9 cellular contexts compared by ENCODE assay signal in the genomic region with DNA sequence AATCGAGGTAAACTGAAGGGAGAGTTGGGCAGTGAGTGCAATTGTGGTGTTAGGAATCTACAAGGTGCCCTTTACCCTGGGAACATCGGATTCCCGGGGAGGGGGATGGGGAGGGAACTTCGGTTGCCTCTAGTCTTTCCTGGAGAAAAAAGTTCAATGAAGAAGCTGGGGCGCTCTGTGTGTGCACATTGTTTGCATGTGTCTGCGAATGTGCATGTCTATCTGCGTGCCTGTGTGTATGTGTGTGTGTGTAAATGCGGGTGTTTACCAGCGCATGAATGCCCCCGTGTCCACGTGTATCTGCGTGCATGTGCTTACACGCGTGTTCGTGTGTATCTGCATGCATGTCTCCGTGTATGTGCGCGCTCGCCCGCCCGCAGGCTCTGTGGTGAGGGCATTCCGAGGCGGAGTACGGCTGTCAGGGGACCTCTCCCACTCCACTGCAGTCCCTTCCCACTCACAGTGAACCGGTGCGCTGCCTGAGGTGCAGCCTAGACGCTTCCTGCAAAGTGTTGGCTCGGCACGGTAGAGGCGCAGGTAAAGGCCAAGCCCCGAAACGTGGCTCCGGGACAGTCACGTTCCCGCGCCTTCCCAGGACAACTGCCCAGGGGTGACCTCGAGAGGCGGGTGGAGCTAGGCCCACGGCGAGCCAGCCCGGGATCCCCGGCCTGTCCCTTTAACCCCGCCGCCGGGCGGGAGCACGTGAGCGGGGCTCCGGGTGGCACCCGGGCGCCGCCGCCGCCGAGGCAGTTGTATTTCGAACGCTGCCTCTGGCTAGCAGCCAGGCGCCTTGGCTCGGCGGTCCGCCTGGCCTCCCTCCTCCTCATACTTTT. TPM values are rescaled to one million over a fixed set of nuclear protein-coding genes. Genes with fewer than 3 reads are reported as not detected.
DNase-seq lines count a peak whose midpoint lies in the region; ATAC-seq and TF ChIP-seq lines count a peak whose summit lies in the region.
"Had no signal": no experiment of that assay in that cellular context is flagged by ENCODE, and none has a peak within 500 bp of the region (broad histone marks: within the 10 kb centered on the region; RNA-seq: fewer than 3 reads in every experiment).

No MANE protein-coding gene starts in this region.

- no peak for TF ChIP-seq POLR2A in heart left ventricle (IDR thresholded peaks at IDR 0.05)

- H3K14ac ChIP-seq in trophoblast cell (ENCODE audit: low read length) = peak overlapping the region; percentile 57

- no peak overlapping the region for H2AK5ac ChIP-seq in trophoblast cell (ENCODE audit: low read length)

- intact Hi-C loops in activated T-helper 1 cell treated with anti-CD3 and anti-CD28 coated beads, Interleukin-12 subunit alpha, Interleukin-12 subunit beta, Interleukin-2, Interleukin-4 antibody, amounts not matched to agents 30 ng/mL and 10 ng/mL and 1 ng/mL, durations not matched to agents 14 hours and 24 hours and 36 hours (cut with micrococcal nuclease) = loop anchor here (5.0 to 10.0 kb wide), 3 partner anchors 81 to 999 kb away; partner anchors contain the start of gene TBC1D30
- intact Hi-C loops in heart left ventricle (cut with DNase I) = loop anchor here in 3 of 10 donors (2.0 to 10.0 kb wide), 4 partner anchors 59 to 261 kb away; no protein-coding TSS in a partner anchor

- DNase-seq in DMS53 (lab: John Stamatoyannopoulos, UW) (peak; percentile 91), heart left ventricle (peak in 4 of 5 donors; percentile 11 to 58 (median 36)), trophoblast cell (peak in 1 of 2 donors; percentile 17), SHP77 (lab: John Stamatoyannopoulos, UW) (no peak)
- no peak for DNase-seq in activated T-helper 1 cell treated with anti-CD3 and anti-CD28 coated beads, Interleukin-12 subunit alpha, Interleukin-12 subunit beta, Interleukin-2, Interleukin-4 antibody, amounts not matched to agents 30 ng/mL and 10 ng/mL and 1 ng/mL, durations not matched to agents 14 hours and 24 hours and 36 hours (ENCODE audit: low spot score)

- peak overlapping the region; percentile 81 for H3K4me2 ChIP-seq in trophoblast cell (ENCODE audit: low read length)

- H3K4me1 ChIP-seq in HUES48 (ENCODE audit: control insufficient read depth, insufficient read depth, low read length) = peaks cover 34% of the 10 kb centered on the region
- H3K4me1 ChIP-seq in heart left ventricle = peaks cover 0 to 36% (median 20%) of the 10 kb centered on the region in 12 donors
- H3K4me1 ChIP-seq in trophoblast cell (ENCODE audit: control insufficient read depth in 1 of 2, insufficient read depth in 2 of 2, low read length in 2 of 2) = peaks cover 0 to 13% of the 10 kb centered on the region in 2 experiments

- 1 to 2% (median 2%) methylated on average over 22 to 61 of the region's 61 CpGs for WGBS in heart left ventricle, 4 donors
- WGBS in trophoblast cell (ENCODE audit: extremely low coverage, insufficient coverage, insufficient read length) = no CpG with 5 or more reads among the region's 61 CpGs

- peaks cover 27% of the 10 kb centered on the region for H3K79me1 ChIP-seq in trophoblast cell (ENCODE audit: low read length)

- peak overlapping the region; percentile 75 for H3K4me3 ChIP-seq in HUES48 (ENCODE audit: low read depth, low read length)
- H3K4me3 ChIP-seq in heart left ventricle = peak overlapping the region; percentile 23 to 75 (median 56)
- peak overlapping the region; percentile 100 for H3K4me3 ChIP-seq in trophoblast cell (ENCODE audit: low read depth, low read length)

- peak overlapping the region; percentile 42 for H3K18ac ChIP-seq in trophoblast cell (ENCODE audit: low read length)

- H3K4me3 Mint-ChIP-seq in activated T-helper 1 cell treated with anti-CD3 and anti-CD28 coated beads, Interleukin-12 subunit alpha, Interleukin-12 subunit beta, Interleukin-2, Interleukin-4 antibody, amounts not matched to agents 30 ng/mL and 10 ng/mL and 1 ng/mL, durations not matched to agents 14 hours and 24 hours and 36 hours = peak overlapping the region; percentile 53

- H4K12ac ChIP-seq in trophoblast cell (ENCODE audit: low read depth, low read length) = peak overlapping the region; percentile 36

- peaks cover 56% of the 10 kb centered on the region for H3K27me3 Mint-ChIP-seq in activated T-helper 1 cell treated with anti-CD3 and anti-CD28 coated beads, Interleukin-12 subunit alpha, Interleukin-12 subunit beta, Interleukin-2, Interleukin-4 antibody, amounts not matched to agents 30 ng/mL and 10 ng/mL and 1 ng/mL, durations not matched to agents 14 hours and 24 hours and 36 hours (ENCODE audit: insufficient read depth)

- TF ChIP-seq CTCF in heart left ventricle (IDR thresholded peaks at IDR 0.05) = no peak

- H2AFZ ChIP-seq in trophoblast cell (ENCODE audit: insufficient read depth, low read length, poor library complexity) = peak overlapping the region; percentile 7

- H3K23ac ChIP-seq in trophoblast cell (ENCODE audit: low read length) = no peak overlapping the region

- ATAC-seq in heart left ventricle (peak; percentile 43 to 71 (median 52)), HG03280 (IDR thresholded peaks at IDR 0.05; ENCODE audit: unreplicated experiment) (no peak), GM18511 (IDR thresholded peaks at IDR 0.05; ENCODE audit: unreplicated experiment) (no peak)

- H3K27ac ChIP-seq in HUES48 (ENCODE audit: low read depth, low read length) (peak overlapping the region; percentile 72), heart left ventricle (no peak overlapping the region), trophoblast cell (ENCODE audit: low read depth, low read length) (peak overlapping the region; percentile 85)

- H3K9me3 ChIP-seq in HUES48 (ENCODE audit: control insufficient read depth, insufficient read depth, low read length) = no peaks in the 10 kb centered on the region
- no peaks in the 10 kb centered on the region for H3K9me3 ChIP-seq in heart left ventricle
- no peaks in the 10 kb centered on the region for H3K9me3 ChIP-seq in trophoblast cell (ENCODE audit: insufficient read depth, low read depth, low read length)

- H3K4ac ChIP-seq in trophoblast cell (ENCODE audit: low read depth, low read length) = peak overlapping the region; percentile 6

- H3K27me3 ChIP-seq in HUES48 (ENCODE audit: control insufficient read depth, insufficient read depth, low read length) (no peaks in the 10 kb centered on the region), heart left ventricle (peaks cover 4 to 74% (median 45%) of the 10 kb centered on the region in 9 donors), trophoblast cell (ENCODE audit: insufficient read depth, low read length) (peaks cover 6% of the 10 kb centered on the region)

- no peaks in the 10 kb centered on the region for H3K9me3 Mint-ChIP-seq in activated T-helper 1 cell treated with anti-CD3 and anti-CD28 coated beads, Interleukin-12 subunit alpha, Interleukin-12 subunit beta, Interleukin-2, Interleukin-4 antibody, amounts not matched to agents 30 ng/mL and 10 ng/mL and 1 ng/mL, durations not matched to agents 14 hours and 24 hours and 36 hours

- H3K36me3 ChIP-seq in HUES48 (ENCODE audit: control insufficient read depth, insufficient read depth, low read length) (peaks cover 2% of the 10 kb centered on the region), heart left ventricle (no peaks in the 10 kb centered on the region), trophoblast cell (ENCODE audit: control insufficient read depth in 1 of 2, insufficient read depth in 2 of 2, low read length in 2 of 2) (no peaks in the 10 kb centered on the region)

- peak overlapping the region; percentile 10 for H2BK12ac ChIP-seq in trophoblast cell (ENCODE audit: low read length)

- H3K36me3 Mint-ChIP-seq in activated T-helper 1 cell treated with anti-CD3 and anti-CD28 coated beads, Interleukin-12 subunit alpha, Interleukin-12 subunit beta, Interleukin-2, Interleukin-4 antibody, amounts not matched to agents 30 ng/mL and 10 ng/mL and 1 ng/mL, durations not matched to agents 14 hours and 24 hours and 36 hours (ENCODE audit: low read depth) = peaks cover 2% of the 10 kb centered on the region

- peak overlapping the region; percentile 47 for H4K91ac ChIP-seq in trophoblast cell (ENCODE audit: low read depth, low read length)

- H3K27ac Mint-ChIP-seq in activated T-helper 1 cell treated with anti-CD3 and anti-CD28 coated beads, Interleukin-12 subunit alpha, Interleukin-12 subunit beta, Interleukin-2, Interleukin-4 antibody, amounts not matched to agents 30 ng/mL and 10 ng/mL and 1 ng/mL, durations not matched to agents 14 hours and 24 hours and 36 hours = no peak overlapping the region

- peaks cover 24% of the 10 kb centered on the region for H3K79me2 ChIP-seq in trophoblast cell (ENCODE audit: control insufficient read depth, insufficient read depth, low read length, poor library complexity)

- peaks cover 15% of the 10 kb centered on the region for H3K4me1 Mint-ChIP-seq in activated T-helper 1 cell treated with anti-CD3 and anti-CD28 coated beads, Interleukin-12 subunit alpha, Interleukin-12 subunit beta, Interleukin-2, Interleukin-4 antibody, amounts not matched to agents 30 ng/mL and 10 ng/mL and 1 ng/mL, durations not matched to agents 14 hours and 24 hours and 36 hours (ENCODE audit: low read depth)

- peak overlapping the region; percentile 49 for H2BK5ac ChIP-seq in trophoblast cell (ENCODE audit: low read depth, low read length, poor library complexity)

- peak overlapping the region; percentile 33 for H2BK120ac ChIP-seq in trophoblast cell (ENCODE audit: insufficient read depth, low read length, poor library complexity)

- peak overlapping the region; percentile 43 for H4K8ac ChIP-seq in trophoblast cell (ENCODE audit: low read depth, low read length)

- H3K9ac ChIP-seq in HUES48 (ENCODE audit: low read depth, low read length) (peak overlapping the region; percentile 61), trophoblast cell (ENCODE audit: low read length) (peak overlapping the region; percentile 69)

RNA-seq across cellular contexts. Expression of gene HMGA2, which starts 0.6 kb away (rescaled TPM):
- 0.03 TPM in 1 of 2 replicates, not detected in the other for total RNA-seq in activated T-helper 1 cell treated with anti-CD3 and anti-CD28 coated beads, Interleukin-12 subunit alpha, Interleukin-12 subunit beta, Interleukin-2, Interleukin-4 antibody, amounts not matched to agents 30 ng/mL and 10 ng/mL and 1 ng/mL, durations not matched to agents 14 hours and 24 hours and 36 hours
- total RNA-seq in heart left ventricle = under 1 TPM in 4 of 9 donors, not detected in 5; 0.05 to 0.32 (median 0.09) TPM
- polyA plus RNA-seq in heart left ventricle = under 1 TPM in 1 of 2 donors, not detected in 1; 0.28 TPM
- 268 and 276 TPM in 2 replicates for polyA plus RNA-seq in trophoblast cell (2013)
- total RNA-seq: T-helper 2 cell treated with Interferon-gamma antibody and Interleukin-4, amounts not matched to agents 100 ng/mL and 5 ng/mL, for 36 hours had no signal

Comparison
In these comparisons a context has a peak if more than half of its experiments do, and no peak if none do; other contexts are left out.
1. DNase-seq: peak in DMS53 (single experiment) and heart left ventricle (4 of 5); none in activated T-helper 1 cell treated with anti-CD3 and anti-CD28 coated beads, Interleukin-12 subunit alpha, Interleukin-12 subunit beta, Interleukin-2, Interleukin-4 antibody, amounts not matched to agents 30 ng/mL and 10 ng/mL and 1 ng/mL, durations not matched to agents 14 hours and 24 hours and 36 hours (single experiment) and SHP77 (0 of 2).
2. H3K27ac ChIP-seq: peak in HUES48 (single experiment) and trophoblast cell (single experiment); none in heart left ventricle (0 of 12).
3. ATAC-seq: peak in heart left ventricle (4 of 4); none in HG03280 (single experiment) and GM18511 (single experiment).
4. Peak in every context shown above with its lines, with median percentiles within 50 percentile points of each other: H3K4me3 ChIP-seq.